In genomic region chr11:46593550-46594382, GRCh38 we compare ENCODE assay signal across 1 cellular context.
TF ChIP-seq lines count a peak whose summit lies in the region.

AMBRA1 (minus strand) TSS chr11:46594023; CDS start chr11:46548380, 45,643 bp downstream.

TF ChIP-seq in HepG2, 621 proteins besides CTCF, POLR2A, EP300 and RAD21 (continued from another document and continues in another):
- TF ChIP-seq, protein P1, sequence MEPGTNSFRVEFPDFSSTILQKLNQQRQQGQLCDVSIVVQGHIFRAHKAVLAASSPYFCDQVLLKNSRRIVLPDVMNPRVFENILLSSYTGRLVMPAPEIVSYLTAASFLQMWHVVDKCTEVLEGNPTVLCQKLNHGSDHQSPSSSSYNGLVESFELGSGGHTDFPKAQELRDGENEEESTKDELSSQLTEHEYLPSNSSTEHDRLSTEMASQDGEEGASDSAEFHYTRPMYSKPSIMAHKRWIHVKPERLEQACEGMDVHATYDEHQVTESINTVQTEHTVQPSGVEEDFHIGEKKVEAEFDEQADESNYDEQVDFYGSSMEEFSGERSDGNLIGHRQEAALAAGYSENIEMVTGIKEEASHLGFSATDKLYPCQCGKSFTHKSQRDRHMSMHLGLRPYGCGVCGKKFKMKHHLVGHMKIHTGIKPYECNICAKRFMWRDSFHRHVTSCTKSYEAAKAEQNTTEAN (CRISPR knock-in tag; conservative IDR thresholded peaks at IDR 0.05), result 0 out of 2 replicates have a peak, but pooled peaks have one; percentile 53
- TF ChIP-seq RBAK (CRISPR knock-in tag; IDR thresholded peaks at IDR 0.05) (no peak), ZNF782 (CRISPR knock-in tag; IDR thresholded peaks at IDR 0.05; ENCODE audit: borderline replicate concordance) (no peak), SMARCE1 (IDR thresholded peaks at IDR 0.05; ENCODE audit: borderline replicate concordance) (no peak), KDM5B (CRISPR knock-in tag; IDR thresholded peaks at IDR 0.05; ENCODE audit: borderline replicate concordance) (peak; percentile 66; the same call in 1 of the 2 replicates), HOXA7 (CRISPR knock-in tag; IDR thresholded peaks at IDR 0.05) (no peak), SNAPC5 (CRISPR knock-in tag; IDR thresholded peaks at IDR 0.05; ENCODE audit: borderline replicate concordance) (no peak), TRAFD1 (CRISPR knock-in tag; IDR thresholded peaks at IDR 0.05; ENCODE audit: borderline replicate concordance) (no peak), CEBPG (CRISPR knock-in tag; IDR thresholded peaks at IDR 0.05) (peak; percentile 56), NCOA2 (CRISPR knock-in tag; IDR thresholded peaks at IDR 0.05) (peak; percentile 73), ZNF724P (CRISPR knock-in tag; IDR thresholded peaks at IDR 0.05; ENCODE audit: borderline replicate concordance) (no peak), RFX5 (IDR thresholded peaks at IDR 0.05; ENCODE audit: low read depth, low read length) (no peak), ZNF431 (CRISPR knock-in tag; IDR thresholded peaks at IDR 0.05; ENCODE audit: borderline replicate concordance, low read depth) (0 out of 2 replicates have a peak, but pooled peaks have one; percentile 34), ATF1 (CRISPR knock-in tag; IDR thresholded peaks at IDR 0.05) (peak; percentile 53), XRCC5 (optimal IDR thresholded peaks at IDR 0.05; ENCODE audit: low read length) (peak; percentile 100), TBX2 (CRISPR knock-in tag; IDR thresholded peaks at IDR 0.05; ENCODE audit: borderline replicate concordance) (peak; percentile 72; the same call in 1 of the 2 replicates), IKZF4 (CRISPR knock-in tag; IDR thresholded peaks at IDR 0.05; ENCODE audit: borderline replicate concordance, low read depth, not compliant biosample characterization) (no peak), E2F5 (CRISPR knock-in tag; conservative IDR thresholded peaks at IDR 0.05) (no peak), KDM1A (CRISPR knock-in tag; IDR thresholded peaks at IDR 0.05) (no peak; the same call in 1 of the 2 replicates), ASH2L (IDR thresholded peaks at IDR 0.05; ENCODE audit: insufficient read length, low read depth, low read length) (peak; percentile 89), PAX8 (CRISPR knock-in tag; IDR thresholded peaks at IDR 0.05; ENCODE audit: borderline replicate concordance) (no peak), JUND (CRISPR knock-in tag; IDR thresholded peaks at IDR 0.05) (no peak), RFXAP (CRISPR knock-in tag; IDR thresholded peaks at IDR 0.05; ENCODE audit: borderline replicate concordance) (0 out of 2 replicates have a peak, but pooled peaks have one; percentile 70), TEAD3 (CRISPR knock-in tag; optimal IDR thresholded peaks at IDR 0.05; ENCODE audit: borderline replicate concordance) (peak; percentile 55), ZNF510 (CRISPR knock-in tag; IDR thresholded peaks at IDR 0.05; ENCODE audit: low read depth) (peak; percentile 53; the same call in 1 of the 2 replicates), TSC22D2 (CRISPR knock-in tag; IDR thresholded peaks at IDR 0.05; ENCODE audit: borderline replicate concordance) (no peak; the same call in 1 of the 2 replicates), ZNF709 (CRISPR knock-in tag; IDR thresholded peaks at IDR 0.05) (peak; percentile 53; the same call in 1 of the 2 replicates), NFE2L1 (CRISPR knock-in tag; IDR thresholded peaks at IDR 0.05; ENCODE audit: borderline replicate concordance) (0 out of 2 replicates have a peak, but pooled peaks have one; percentile 24), SNAPC2 (CRISPR knock-in tag; IDR thresholded peaks at IDR 0.05) (no peak), NFIB (CRISPR knock-in tag; IDR thresholded peaks at IDR 0.05; ENCODE audit: borderline replicate concordance) (no peak), SRSF9 (IDR thresholded peaks at IDR 0.05; ENCODE audit: borderline replicate concordance, insufficient read depth, low read depth, low read length, poor library complexity, severe bottlenecking) (no peak), ZNF687 (CRISPR knock-in tag; IDR thresholded peaks at IDR 0.05) (peak; percentile 90), ZNF34 (CRISPR knock-in tag; IDR thresholded peaks at IDR 0.05; ENCODE audit: borderline replicate concordance) (no peak; the same call in 1 of the 2 replicates)
- TF ChIP-seq, protein P2, sequence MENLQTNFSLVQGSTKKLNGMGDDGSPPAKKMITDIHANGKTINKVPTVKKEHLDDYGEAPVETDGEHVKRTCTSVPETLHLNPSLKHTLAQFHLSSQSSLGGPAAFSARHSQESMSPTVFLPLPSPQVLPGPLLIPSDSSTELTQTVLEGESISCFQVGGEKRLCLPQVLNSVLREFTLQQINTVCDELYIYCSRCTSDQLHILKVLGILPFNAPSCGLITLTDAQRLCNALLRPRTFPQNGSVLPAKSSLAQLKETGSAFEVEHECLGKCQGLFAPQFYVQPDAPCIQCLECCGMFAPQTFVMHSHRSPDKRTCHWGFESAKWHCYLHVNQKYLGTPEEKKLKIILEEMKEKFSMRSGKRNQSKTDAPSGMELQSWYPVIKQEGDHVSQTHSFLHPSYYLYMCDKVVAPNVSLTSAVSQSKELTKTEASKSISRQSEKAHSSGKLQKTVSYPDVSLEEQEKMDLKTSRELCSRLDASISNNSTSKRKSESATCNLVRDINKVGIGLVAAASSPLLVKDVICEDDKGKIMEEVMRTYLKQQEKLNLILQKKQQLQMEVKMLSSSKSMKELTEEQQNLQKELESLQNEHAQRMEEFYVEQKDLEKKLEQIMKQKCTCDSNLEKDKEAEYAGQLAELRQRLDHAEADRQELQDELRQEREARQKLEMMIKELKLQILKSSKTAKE (CRISPR knock-in tag; IDR thresholded peaks at IDR 0.05; ENCODE audit: borderline replicate concordance), result no peak
- TF ChIP-seq, protein P3, sequence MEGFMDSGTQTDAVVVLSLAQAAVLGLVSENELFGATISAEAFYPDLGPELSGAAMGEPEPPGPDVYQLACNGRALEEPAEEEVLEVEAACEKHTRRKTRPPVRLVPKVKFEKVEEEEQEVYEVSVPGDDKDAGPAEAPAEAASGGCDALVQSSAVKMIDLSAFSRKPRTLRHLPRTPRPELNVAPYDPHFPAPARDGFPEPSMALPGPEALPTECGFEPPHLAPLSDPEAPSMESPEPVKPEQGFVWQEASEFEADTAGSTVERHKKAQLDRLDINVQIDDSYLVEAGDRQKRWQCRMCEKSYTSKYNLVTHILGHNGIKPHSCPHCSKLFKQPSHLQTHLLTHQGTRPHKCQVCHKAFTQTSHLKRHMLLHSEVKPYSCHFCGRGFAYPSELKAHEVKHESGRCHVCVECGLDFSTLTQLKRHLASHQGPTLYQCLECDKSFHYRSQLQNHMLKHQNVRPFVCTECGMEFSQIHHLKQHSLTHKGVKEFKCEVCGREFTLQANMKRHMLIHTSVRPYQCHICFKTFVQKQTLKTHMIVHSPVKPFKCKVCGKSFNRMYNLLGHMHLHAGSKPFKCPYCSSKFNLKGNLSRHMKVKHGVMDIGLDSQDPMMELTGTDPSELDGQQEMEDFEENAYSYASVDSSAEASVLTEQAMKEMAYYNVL (CRISPR knock-in tag; IDR thresholded peaks at IDR 0.05; ENCODE audit: borderline replicate concordance), result peak; percentile 43; the same call in 1 of the 2 replicates
- TF ChIP-seq, protein P4, sequence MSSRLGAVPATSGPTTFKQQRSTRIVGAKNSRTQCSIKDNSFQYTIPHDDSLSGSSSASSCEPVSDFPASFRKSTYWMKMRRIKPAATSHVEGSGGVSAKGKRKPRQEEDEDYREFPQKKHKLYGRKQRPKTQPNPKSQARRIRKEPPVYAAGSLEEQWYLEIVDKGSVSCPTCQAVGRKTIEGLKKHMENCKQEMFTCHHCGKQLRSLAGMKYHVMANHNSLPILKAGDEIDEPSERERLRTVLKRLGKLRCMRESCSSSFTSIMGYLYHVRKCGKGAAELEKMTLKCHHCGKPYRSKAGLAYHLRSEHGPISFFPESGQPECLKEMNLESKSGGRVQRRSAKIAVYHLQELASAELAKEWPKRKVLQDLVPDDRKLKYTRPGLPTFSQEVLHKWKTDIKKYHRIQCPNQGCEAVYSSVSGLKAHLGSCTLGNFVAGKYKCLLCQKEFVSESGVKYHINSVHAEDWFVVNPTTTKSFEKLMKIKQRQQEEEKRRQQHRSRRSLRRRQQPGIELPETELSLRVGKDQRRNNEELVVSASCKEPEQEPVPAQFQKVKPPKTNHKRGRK (CRISPR knock-in tag; IDR thresholded peaks at IDR 0.05), result no peak
- TF ChIP-seq, protein P5, sequence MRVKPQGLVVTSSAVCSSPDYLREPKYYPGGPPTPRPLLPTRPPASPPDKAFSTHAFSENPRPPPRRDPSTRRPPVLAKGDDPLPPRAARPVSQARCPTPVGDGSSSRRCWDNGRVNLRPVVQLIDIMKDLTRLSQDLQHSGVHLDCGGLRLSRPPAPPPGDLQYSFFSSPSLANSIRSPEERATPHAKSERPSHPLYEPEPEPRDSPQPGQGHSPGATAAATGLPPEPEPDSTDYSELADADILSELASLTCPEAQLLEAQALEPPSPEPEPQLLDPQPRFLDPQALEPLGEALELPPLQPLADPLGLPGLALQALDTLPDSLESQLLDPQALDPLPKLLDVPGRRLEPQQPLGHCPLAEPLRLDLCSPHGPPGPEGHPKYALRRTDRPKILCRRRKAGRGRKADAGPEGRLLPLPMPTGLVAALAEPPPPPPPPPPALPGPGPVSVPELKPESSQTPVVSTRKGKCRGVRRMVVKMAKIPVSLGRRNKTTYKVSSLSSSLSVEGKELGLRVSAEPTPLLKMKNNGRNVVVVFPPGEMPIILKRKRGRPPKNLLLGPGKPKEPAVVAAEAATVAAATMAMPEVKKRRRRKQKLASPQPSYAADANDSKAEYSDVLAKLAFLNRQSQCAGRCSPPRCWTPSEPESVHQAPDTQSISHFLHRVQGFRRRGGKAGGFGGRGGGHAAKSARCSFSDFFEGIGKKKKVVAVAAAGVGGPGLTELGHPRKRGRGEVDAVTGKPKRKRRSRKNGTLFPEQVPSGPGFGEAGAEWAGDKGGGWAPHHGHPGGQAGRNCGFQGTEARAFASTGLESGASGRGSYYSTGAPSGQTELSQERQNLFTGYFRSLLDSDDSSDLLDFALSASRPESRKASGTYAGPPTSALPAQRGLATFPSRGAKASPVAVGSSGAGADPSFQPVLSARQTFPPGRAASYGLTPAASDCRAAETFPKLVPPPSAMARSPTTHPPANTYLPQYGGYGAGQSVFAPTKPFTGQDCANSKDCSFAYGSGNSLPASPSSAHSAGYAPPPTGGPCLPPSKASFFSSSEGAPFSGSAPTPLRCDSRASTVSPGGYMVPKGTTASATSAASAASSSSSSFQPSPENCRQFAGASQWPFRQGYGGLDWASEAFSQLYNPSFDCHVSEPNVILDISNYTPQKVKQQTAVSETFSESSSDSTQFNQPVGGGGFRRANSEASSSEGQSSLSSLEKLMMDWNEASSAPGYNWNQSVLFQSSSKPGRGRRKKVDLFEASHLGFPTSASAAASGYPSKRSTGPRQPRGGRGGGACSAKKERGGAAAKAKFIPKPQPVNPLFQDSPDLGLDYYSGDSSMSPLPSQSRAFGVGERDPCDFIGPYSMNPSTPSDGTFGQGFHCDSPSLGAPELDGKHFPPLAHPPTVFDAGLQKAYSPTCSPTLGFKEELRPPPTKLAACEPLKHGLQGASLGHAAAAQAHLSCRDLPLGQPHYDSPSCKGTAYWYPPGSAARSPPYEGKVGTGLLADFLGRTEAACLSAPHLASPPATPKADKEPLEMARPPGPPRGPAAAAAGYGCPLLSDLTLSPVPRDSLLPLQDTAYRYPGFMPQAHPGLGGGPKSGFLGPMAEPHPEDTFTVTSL (CRISPR knock-in tag; IDR thresholded peaks at IDR 0.05; ENCODE audit: borderline replicate concordance), result peak; percentile 28; the same call in 1 of the 2 replicates
